2 cellular contexts compared by ENCODE assay signal in the genomic region with DNA sequence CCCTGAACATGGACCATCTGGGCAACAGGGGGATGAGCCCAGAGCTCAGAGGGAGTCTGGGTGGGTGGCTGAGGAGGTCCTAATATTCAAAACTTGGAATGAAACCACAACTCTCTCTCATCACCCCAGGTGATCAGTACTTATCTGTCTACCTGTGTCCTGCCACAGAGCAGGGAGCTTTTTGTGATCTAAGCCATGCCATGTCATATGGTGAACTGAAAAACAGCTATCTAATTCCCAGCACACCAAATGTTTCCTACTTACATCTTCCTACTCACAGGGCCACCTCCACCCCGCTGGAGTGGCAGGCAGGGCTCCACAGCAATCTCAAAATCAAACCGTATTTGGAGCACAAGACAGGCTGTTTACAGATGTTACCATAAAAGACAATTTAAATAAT.
TF ChIP-seq lines count a peak whose summit lies in the region.

No MANE protein-coding gene starts in this region.

TF ChIP-seq in IMR-90, 13 proteins besides CTCF, POLR2A, EP300 and RAD21:
- TF ChIP-seq, protein P1, sequence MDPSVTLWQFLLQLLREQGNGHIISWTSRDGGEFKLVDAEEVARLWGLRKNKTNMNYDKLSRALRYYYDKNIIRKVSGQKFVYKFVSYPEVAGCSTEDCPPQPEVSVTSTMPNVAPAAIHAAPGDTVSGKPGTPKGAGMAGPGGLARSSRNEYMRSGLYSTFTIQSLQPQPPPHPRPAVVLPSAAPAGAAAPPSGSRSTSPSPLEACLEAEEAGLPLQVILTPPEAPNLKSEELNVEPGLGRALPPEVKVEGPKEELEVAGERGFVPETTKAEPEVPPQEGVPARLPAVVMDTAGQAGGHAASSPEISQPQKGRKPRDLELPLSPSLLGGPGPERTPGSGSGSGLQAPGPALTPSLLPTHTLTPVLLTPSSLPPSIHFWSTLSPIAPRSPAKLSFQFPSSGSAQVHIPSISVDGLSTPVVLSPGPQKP (IDR thresholded peaks at IDR 0.05; ENCODE audit: borderline replicate concordance, low read depth, low read length), result no peak
- TF ChIP-seq MAZ (IDR thresholded peaks at IDR 0.05; ENCODE audit: borderline replicate concordance, low read depth, low read length), result no peak
- no peak for TF ChIP-seq MXI1 (IDR thresholded peaks at IDR 0.05; ENCODE audit: borderline replicate concordance, low read depth, low read length)
- no peak for TF ChIP-seq CHD1 (IDR thresholded peaks at IDR 0.05; ENCODE audit: low read depth, low read length)
- TF ChIP-seq, protein P2, sequence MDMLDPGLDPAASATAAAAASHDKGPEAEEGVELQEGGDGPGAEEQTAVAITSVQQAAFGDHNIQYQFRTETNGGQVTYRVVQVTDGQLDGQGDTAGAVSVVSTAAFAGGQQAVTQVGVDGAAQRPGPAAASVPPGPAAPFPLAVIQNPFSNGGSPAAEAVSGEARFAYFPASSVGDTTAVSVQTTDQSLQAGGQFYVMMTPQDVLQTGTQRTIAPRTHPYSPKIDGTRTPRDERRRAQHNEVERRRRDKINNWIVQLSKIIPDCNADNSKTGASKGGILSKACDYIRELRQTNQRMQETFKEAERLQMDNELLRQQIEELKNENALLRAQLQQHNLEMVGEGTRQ (IDR thresholded peaks at IDR 0.05; ENCODE audit: low read depth, low read length), result no peak
- TF ChIP-seq SMC3 (IDR thresholded peaks at IDR 0.05; ENCODE audit: low read depth, low read length), result no peak
- no peak for TF ChIP-seq BHLHE40 (IDR thresholded peaks at IDR 0.05; ENCODE audit: low read depth, low read length)
- TF ChIP-seq NFE2L2 (IDR thresholded peaks at IDR 0.05; ENCODE audit: low read depth, low read length), result no peak
- TF ChIP-seq RFX5 (IDR thresholded peaks at IDR 0.05; ENCODE audit: low read depth, low read length), result no peak
- TF ChIP-seq MAFK (IDR thresholded peaks at IDR 0.05; ENCODE audit: low read depth, low read length), result no peak
- no peak for TF ChIP-seq CEBPB (IDR thresholded peaks at IDR 0.05; ENCODE audit: low read depth, low read length)
TF ChIP-seq in IMR-90: peak in this region for 0.

TF ChIP-seq in endothelial cell of umbilical vein, 7 proteins besides CTCF, POLR2A, EP300 and RAD21:
- TF ChIP-seq MYC (IDR thresholded peaks at IDR 0.05; ENCODE audit: low read depth, low read length) (no peak), EZH2 (IDR thresholded peaks at IDR 0.05; ENCODE audit: borderline replicate concordance, low read depth, low read length, severe bottlenecking) (no peak), GATA2 (IDR thresholded peaks at IDR 0.05; ENCODE audit: insufficient read depth, insufficient read length, low read depth, low read length) (no peak), FOS (IDR thresholded peaks at IDR 0.05; ENCODE audit: borderline replicate concordance, insufficient read depth, low read length) (no peak), JUN (IDR thresholded peaks at IDR 0.05; ENCODE audit: borderline replicate concordance, insufficient read depth, insufficient read length, low read depth) (no peak), POLR2AphosphoS5 (IDR thresholded peaks at IDR 0.05; ENCODE audit: insufficient read depth, low read depth, low read length) (no peak)
- TF ChIP-seq, protein P3, sequence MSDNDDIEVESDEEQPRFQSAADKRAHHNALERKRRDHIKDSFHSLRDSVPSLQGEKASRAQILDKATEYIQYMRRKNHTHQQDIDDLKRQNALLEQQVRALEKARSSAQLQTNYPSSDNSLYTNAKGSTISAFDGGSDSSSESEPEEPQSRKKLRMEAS (IDR thresholded peaks at IDR 0.05; ENCODE audit: insufficient read depth, insufficient read length), result no peak
